In genomic region chr6:149934249-149935156, GRCh38 we compare ENCODE assay signal across 1 cellular context.
TF ChIP-seq lines count a peak whose summit lies in the region.

No MANE protein-coding gene starts in this region.

TF ChIP-seq in GM12878, 131 proteins besides CTCF, POLR2A, EP300 and RAD21:
- peak; percentile 21 for TF ChIP-seq MEF2B (IDR thresholded peaks at IDR 0.05; ENCODE audit: partially characterized antibody, poor library complexity, severe bottlenecking)
- TF ChIP-seq CREB1 (IDR thresholded peaks at IDR 0.05; ENCODE audit: low read depth): peak; percentile 98
- TF ChIP-seq BCL3 (IDR thresholded peaks at IDR 0.05; ENCODE audit: borderline replicate concordance, insufficient read depth, low read depth, low read length, poor library complexity, severe bottlenecking): no peak
- TF ChIP-seq IRF4 (IDR thresholded peaks at IDR 0.05; ENCODE audit: low read depth, low read length): 0 out of 2 replicates have a peak, but pooled peaks have one; percentile 24
- TF ChIP-seq RUNX3 (IDR thresholded peaks at IDR 0.05; ENCODE audit: low read length): peak; percentile 57; the same call in 1 of the 2 replicates
- no peak for TF ChIP-seq ZBTB40 (IDR thresholded peaks at IDR 0.05; ENCODE audit: borderline replicate concordance)
- 0 out of 2 replicates have a peak, but pooled peaks have one; percentile 17 for TF ChIP-seq NR2F1 (conservative IDR thresholded peaks at IDR 0.05)
- TF ChIP-seq ATF2 (IDR thresholded peaks at IDR 0.05; ENCODE audit: low read length): peak; percentile 84
- 0 out of 2 replicates have a peak, but pooled peaks have one; percentile 38 for TF ChIP-seq ZNF217 (IDR thresholded peaks at IDR 0.05)
- no peak for TF ChIP-seq ZNF24 (IDR thresholded peaks at IDR 0.05)
- TF ChIP-seq PKNOX1 (IDR thresholded peaks at IDR 0.05): no peak
- peak in 1 of 2 experiments; percentile 68; a peak in 2 of 4 replicates for TF ChIP-seq BHLHE40 (IDR thresholded peaks at IDR 0.05; ENCODE audit: borderline replicate concordance in 1 of 2, low read depth in 2 of 2, low read length in 1 of 2)
- peak; percentile 33; the same call in 1 of the 2 replicates for TF ChIP-seq RB1 (IDR thresholded peaks at IDR 0.05; ENCODE audit: borderline replicate concordance)
- TF ChIP-seq MTA3 (IDR thresholded peaks at IDR 0.05; ENCODE audit: borderline replicate concordance, low read length): no peak
- TF ChIP-seq FOXK2 (IDR thresholded peaks at IDR 0.05): peak; percentile 7; the same call in 1 of the 2 replicates
- peak; percentile 96 for TF ChIP-seq ATF7 (IDR thresholded peaks at IDR 0.05; ENCODE audit: low read depth)
- TF ChIP-seq YY1 (IDR thresholded peaks at IDR 0.05; ENCODE audit: low read depth, low read length): peak; percentile 66; the same call in 1 of the 2 replicates
- peak; percentile 97 for TF ChIP-seq CREM (IDR thresholded peaks at IDR 0.05; ENCODE audit: low read depth)
- TF ChIP-seq SMC3 (IDR thresholded peaks at IDR 0.05; ENCODE audit: borderline replicate concordance, low read length): peak; percentile 93
- peak; percentile 38 for TF ChIP-seq JUNB (IDR thresholded peaks at IDR 0.05)
- 0 out of 4 replicates have a peak, but pooled peaks of 1 of the 2 experiments have one; percentile 15 for TF ChIP-seq IKZF2 (IDR thresholded peaks at IDR 0.05)
- TF ChIP-seq IRF3 (IDR thresholded peaks at IDR 0.05): no peak
